In genomic region chr7:149714081-149714909, GRCh38 we compare ENCODE assay signal across 8 cellular contexts. TPM values are rescaled to one million over a fixed set of nuclear protein-coding genes. Genes with fewer than 3 reads are reported as not detected.
DNase-seq lines count a peak whose midpoint lies in the region; TF ChIP-seq lines count a peak whose summit lies in the region.

No MANE protein-coding gene starts in this region.

- intact Hi-C loops in stomach (cut with DNase I; ENCODE audit: low total_unique reads): no loop called here

- in situ Hi-C loops in GM23248 (cut with MboI): no loop called here

- no peak for TF ChIP-seq EP300 in stomach (IDR thresholded peaks at IDR 0.05)

- H3K9me2 ChIP-seq in DOHH2 (replicated peaks; ENCODE audit: control insufficient read depth, low read length): no peaks in the 10 kb centered on the region
- H3K9me2 ChIP-seq in GM23248 (ENCODE audit: insufficient read depth): no peaks in the 10 kb centered on the region

- H4K20me1 ChIP-seq in DOHH2 (ENCODE audit: control insufficient read depth, insufficient read depth, low read depth, low read length) (no peaks in the 10 kb centered on the region), GM23248 (ENCODE audit: insufficient read depth) (no peaks in the 10 kb centered on the region)

- H3K4me1 ChIP-seq in DOHH2 (ENCODE audit: control insufficient read depth, low read length): peaks cover 18% of the 10 kb centered on the region
- no peaks in the 10 kb centered on the region for H3K4me1 ChIP-seq in GM23248 (ENCODE audit: insufficient read depth)
- H3K4me1 ChIP-seq in neuron (ENCODE audit: insufficient read depth, low read length): peaks cover 11% of the 10 kb centered on the region
- H3K4me1 ChIP-seq in stomach: peaks cover 21 to 43% (median 29%) of the 10 kb centered on the region in 4 donors

- peak overlapping the region; percentile 72 for H3K9ac ChIP-seq in GM23248

- H3K4me2 ChIP-seq in DOHH2 (ENCODE audit: low read length): peak overlapping the region; percentile 95
- peak overlapping the region; percentile 88 for H3K4me2 ChIP-seq in GM23248 (ENCODE audit: unreplicated experiment)

- H3K9me3 ChIP-seq in DOHH2 (ENCODE audit: control insufficient read depth, insufficient read depth, low read length) (peaks cover 21% of the 10 kb centered on the region), GM23248 (ENCODE audit: low read depth) (peaks cover 6% of the 10 kb centered on the region), neuron (ENCODE audit: low read length) (peaks cover 2% of the 10 kb centered on the region), stomach (peaks cover 11 to 25% (median 21%) of the 10 kb centered on the region in 4 donors)

- H3K4me3 ChIP-seq in DOHH2 (ENCODE audit: low read length): peak overlapping the region; percentile 85
- H3K4me3 ChIP-seq in GM23248: peak overlapping the region; percentile 77
- H3K4me3 ChIP-seq in LNCaP clone FGC (ENCODE audit: low read depth, low read length): peak overlapping the region; percentile 69
- peak overlapping the region; percentile 93 for H3K4me3 ChIP-seq in neuron (ENCODE audit: low read length)
- peak overlapping the region; percentile 71 to 82 (median 80) for H3K4me3 ChIP-seq in stomach

- TF ChIP-seq POLR2A in stomach (IDR thresholded peaks at IDR 0.05): no peak

- H3K79me2 ChIP-seq in DOHH2 (ENCODE audit: control insufficient read depth, low read length) (peaks cover 23% of the 10 kb centered on the region), GM23248 (ENCODE audit: insufficient read depth) (no peaks in the 10 kb centered on the region)

- H2AFZ ChIP-seq in GM23248 (peak overlapping the region; percentile 94), neuron (ENCODE audit: low read depth, low read length) (peak overlapping the region; percentile 85)

- DNase-seq in GM23248 (peak; percentile 94), LNCaP clone FGC (ENCODE audit: low read depth) (no peak), SHP77 treated with DMSO at 0.1 percent for 48 hours (lab: John Stamatoyannopoulos, UW) (peak; percentile 52), foreskin melanocyte (peak; percentile 63), stomach (peak; percentile 93)
- peak; percentile 80 to 96 (median 88) for DNase-seq in activated naive CD4-positive, alpha-beta T cell (lab: John Stamatoyannopoulos, UW)

- H3K27me3 ChIP-seq in DOHH2 (ENCODE audit: control insufficient read depth, low read length) (no peaks in the 10 kb centered on the region), GM23248 (replicated peaks; ENCODE audit: insufficient read depth) (no peaks in the 10 kb centered on the region), neuron (ENCODE audit: insufficient read depth, low read length) (no peaks in the 10 kb centered on the region), stomach (no peaks in the 10 kb centered on the region)

- H3K27ac ChIP-seq in DOHH2 (ENCODE audit: low read depth, low read length) (no peak overlapping the region), GM23248 (no peak overlapping the region), stomach (peak overlapping the region in 4 of 5 donors; percentile 27 to 86 (median 78))

- peaks cover 4% of the 10 kb centered on the region; the same call in 1 of the 2 replicates for H3K36me3 ChIP-seq in DOHH2 (ENCODE audit: control insufficient read depth, low read length)
- no peaks in the 10 kb centered on the region for H3K36me3 ChIP-seq in GM23248 (ENCODE audit: low read depth)
- no peaks in the 10 kb centered on the region for H3K36me3 ChIP-seq in neuron (ENCODE audit: insufficient read depth, low read length)
- H3K36me3 ChIP-seq in stomach: peaks cover 0 to under 1% (median 0%) of the 10 kb centered on the region in 4 donors

- 5 to 6% methylated on average over 44 to 56 of the region's 88 CpGs for WGBS in GM23248 (ENCODE audit: low coverage in 1 of 2, low lambda C conversion rate in 2 of 2, missing lambda C conversion rate in 2 of 2), 2 experiments
- WGBS in stomach, 5 donors: 5 to 14% (median 8%) methylated on average over 35 to 88 of the region's 88 CpGs

- TF ChIP-seq CTCF in DOHH2 (IDR thresholded peaks at IDR 0.05; ENCODE audit: low read depth, low read length, poor library complexity, severe bottlenecking) (no peak), LNCaP clone FGC (IDR thresholded peaks at IDR 0.05; ENCODE audit: control insufficient read depth, extremely low read depth, insufficient read depth) (no peak), stomach (IDR thresholded peaks at IDR 0.05) (no peak)

- H3F3A ChIP-seq in DOHH2 (ENCODE audit: control insufficient read depth, insufficient read depth) (0 out of 2 replicates have a peak, but pooled peaks cover 5% of the 10 kb centered on the region), GM23248 (ENCODE audit: insufficient read depth) (no peaks in the 10 kb centered on the region)

RNA-seq across cellular contexts. Expression of gene ZNF467, which starts 59.1 kb away (rescaled TPM):
- total RNA-seq in GM23248 (2014; rRNA removed; shearing (Covaris generic)): not detected in 2 replicates
- polyA plus RNA-seq in GM23248 (2016; fragmentation: Nextera tagmentation; extraction: Ambion mirVana) (not detected in 2 replicates), stomach (10 to 100 TPM in 2 of 3 donors, 1 to 10 TPM in 1; 9.4 to 16.4 (median 12.2) TPM)
- total RNA-seq in stomach: 10 to 100 TPM in 2 of 5 donors, 1 to 10 TPM in 2, not detected in 1; 3.1 to 14.2 (median 9.9) TPM

Comparison
In these comparisons a context has a peak if more than half of its experiments do, and no peak if none do; other contexts are left out.
1. H3K27ac ChIP-seq: peak in stomach (4 of 5); none in DOHH2 (single experiment) and GM23248 (single experiment).
2. Peak in every context shown above with its lines, with median percentiles within 50 percentile points of each other: H3K4me3 ChIP-seq.